In genomic region chr12:94872007-94872653, GRCh38 we compare ENCODE assay signal across 10 cellular contexts.
DNase-seq lines count a peak whose midpoint lies in the region; ATAC-seq, FAIRE-seq and TF ChIP-seq lines count a peak whose summit lies in the region.
"Had no signal": no experiment of that assay in that cellular context is flagged by ENCODE, and none has a peak within 500 bp of the region (broad histone marks: within the 10 kb centered on the region; RNA-seq: fewer than 3 reads in every experiment).

No MANE protein-coding gene starts in this region.

- RAD21 ChIA-PET in GM12878 (lab: Charles Lee; ENCODE audit: unreplicated experiment): interaction anchor here (1.0 to 7.2 kb wide), 14 partner anchors 18 to 250 kb away, joined by 3 to 205 read pairs (median 32); no protein-coding TSS in a partner anchor

- H3K27ac Mint-ChIP-seq in CD8-positive, alpha-beta T cell: no peak overlapping the region
- H3K27ac Mint-ChIP-seq in naive thymus-derived CD4-positive, alpha-beta T cell: no peak overlapping the region

- SMC1A ChIA-PET in GM12878 (lab: Charles Lee; ENCODE audit: uncharacterized antibody, unreplicated experiment): interaction anchor here (0.6 to 9.9 kb wide), 12 partner anchors 10 to 324 kb away, joined by 3 to 243 read pairs (median 28); no protein-coding TSS in a partner anchor

- H3K9me2 ChIP-seq in GM23248 (ENCODE audit: insufficient read depth): no peaks in the 10 kb centered on the region

- no peaks in the 10 kb centered on the region for H4K20me1 ChIP-seq in GM12878 (ENCODE audit: control insufficient read depth, insufficient read depth)
- H4K20me1 ChIP-seq in GM23248 (ENCODE audit: insufficient read depth): no peaks in the 10 kb centered on the region

- intact Hi-C loops in CD8-positive, alpha-beta T cell (cut with DNase I, micrococcal nuclease): loop anchor here in 1 of 2 experiments (10.0 kb wide), 1 partner anchor 737 kb away; no protein-coding TSS in a partner anchor
- intact Hi-C loops in GM12878 (cut with micrococcal nuclease; ENCODE audit: unreplicated experiment): loop anchor here (1.0 kb wide), 1 partner anchor 41 kb away; no protein-coding TSS in a partner anchor
- intact Hi-C loops in naive thymus-derived CD4-positive, alpha-beta T cell (cut with micrococcal nuclease): loop anchor here in 1 of 2 donors (10.0 kb wide), 1 partner anchor 113 kb away; no protein-coding TSS in a partner anchor
- intact Hi-C loops in tibial artery (cut with DNase I; ENCODE audit: low total_unique reads): no loop called here

- no peaks in the 10 kb centered on the region for H3K36me3 ChIP-seq in CD8-positive, alpha-beta T cell (ENCODE audit: insufficient read depth, low read length)
- no peaks in the 10 kb centered on the region for H3K36me3 ChIP-seq in HAP-1 (replicated peaks)
- peaks cover 0 to 2% of the 10 kb centered on the region in 2 experiments; a peak in 1 of 4 replicates for H3K36me3 ChIP-seq in GM12878 (ENCODE audit: control insufficient read depth in 2 of 2, insufficient read depth in 2 of 2, low read length in 1 of 2)
- no peaks in the 10 kb centered on the region for H3K36me3 ChIP-seq in naive thymus-derived CD4-positive, alpha-beta T cell (ENCODE audit: control insufficient read depth in 2 of 3, insufficient read depth in 3 of 3, low read length in 3 of 3)
- no peaks in the 10 kb centered on the region for H3K36me3 ChIP-seq in GM23248 (ENCODE audit: low read depth)
- H3K36me3 ChIP-seq in tibial artery: no peaks in the 10 kb centered on the region

- H2AFZ ChIP-seq in GM12878 (ENCODE audit: control insufficient read depth, low read depth, low read length) (no peak overlapping the region), GM23248 (no peak overlapping the region)

- peak overlapping the region; percentile 95 for H3K9ac ChIP-seq in GM12878 (ENCODE audit: control insufficient read depth, insufficient read depth, low read length)
- no peak overlapping the region for H3K9ac ChIP-seq in GM23248

- no peaks in the 10 kb centered on the region for H3K36me3 Mint-ChIP-seq in CD8-positive, alpha-beta T cell
- no peaks in the 10 kb centered on the region for H3K36me3 Mint-ChIP-seq in naive thymus-derived CD4-positive, alpha-beta T cell

- TF ChIP-seq POLR2A in GM12878 (IDR thresholded peaks at IDR 0.05; ENCODE audit: low read depth, low read length): no peak

- CTCF ChIA-PET in CD8-positive, alpha-beta T cell (lab: Charles Lee): interaction anchor here (0.5 to 0.6 kb wide), 2 partner anchors 151 to 1582 kb away, joined by 3 read pairs; no protein-coding TSS in a partner anchor
- CTCF ChIA-PET in GM12878 (lab: Yijun Ruan, JAX): interaction anchor here (1.3 to 8.6 kb wide), 9 partner anchors 19 to 161 kb away, joined by 3 to 133 read pairs (median 10); no protein-coding TSS in a partner anchor
- CTCF ChIA-PET in naive thymus-derived CD4-positive, alpha-beta T cell (lab: Charles Lee): no interaction called here

- peaks cover 64% of the 10 kb centered on the region for H3K27me3 Mint-ChIP-seq in CD8-positive, alpha-beta T cell (ENCODE audit: low read depth)
- H3K27me3 Mint-ChIP-seq in naive thymus-derived CD4-positive, alpha-beta T cell: peaks cover 57 to 70% (median 63%) of the 10 kb centered on the region in 5 donors

- no peaks in the 10 kb centered on the region for H3K9me3 ChIP-seq in CD8-positive, alpha-beta T cell (ENCODE audit: low read length)
- no peaks in the 10 kb centered on the region for H3K9me3 ChIP-seq in HAP-1
- H3K9me3 ChIP-seq in GM12878 (replicated peaks; ENCODE audit: control insufficient read depth, insufficient read depth, low read length): no peaks in the 10 kb centered on the region; the same call in 1 of the 3 replicates
- no peaks in the 10 kb centered on the region for H3K9me3 ChIP-seq in naive thymus-derived CD4-positive, alpha-beta T cell (ENCODE audit: control insufficient read depth in 2 of 3, low read length in 3 of 3)
- H3K9me3 ChIP-seq in GM23248 (ENCODE audit: low read depth): no peaks in the 10 kb centered on the region
- H3K9me3 ChIP-seq in tibial artery: no peaks in the 10 kb centered on the region

- TF ChIP-seq CTCF in CD8-positive, alpha-beta T cell (IDR thresholded peaks at IDR 0.05): no peak
- no peak for TF ChIP-seq CTCF in GM12878 (IDR thresholded peaks at IDR 0.05 in 2 of 3, conservative IDR thresholded peaks at IDR 0.05 in 1 of 3; ENCODE audit: control insufficient read depth in 2 of 3, extremely low read depth in 1 of 3, insufficient read depth in 1 of 3, low read depth in 3 of 3, low read length in 3 of 3)
- no peak for TF ChIP-seq CTCF in tibial artery (IDR thresholded peaks at IDR 0.05)

- peak overlapping the region; percentile 78 for H3K4me2 ChIP-seq in GM12878 (ENCODE audit: control insufficient read depth, insufficient read depth)
- no peak overlapping the region for H3K4me2 ChIP-seq in GM23248 (ENCODE audit: unreplicated experiment)

- peaks cover 9% of the 10 kb centered on the region for H3K4me1 ChIP-seq in CD8-positive, alpha-beta T cell (ENCODE audit: insufficient read depth, low read length)
- H3K4me1 ChIP-seq in HAP-1 (peaks cover 14% of the 10 kb centered on the region), GM12878 (ENCODE audit: control insufficient read depth, insufficient read depth, low read length) (peaks cover 16% of the 10 kb centered on the region), GM23248 (ENCODE audit: insufficient read depth) (no peaks in the 10 kb centered on the region), tibial artery (peaks cover 0 to 30% (median 16%) of the 10 kb centered on the region in 4 donors)
- no peaks in the 10 kb centered on the region for H3K4me1 ChIP-seq in naive thymus-derived CD4-positive, alpha-beta T cell (ENCODE audit: control insufficient read depth in 2 of 2, insufficient read depth in 2 of 2, low read length in 2 of 2)

- H3K4me3 ChIP-seq in CD8-positive, alpha-beta T cell (ENCODE audit: low read depth, low read length): no peak overlapping the region
- H3K4me3 ChIP-seq in HAP-1: peak overlapping the region; percentile 55
- H3K4me3 ChIP-seq in GM12878: peak overlapping the region; percentile 92
- H3K4me3 ChIP-seq in naive thymus-derived CD4-positive, alpha-beta T cell (ENCODE audit: low read length): no peak overlapping the region
- H3K4me3 ChIP-seq in GM23248: no peak overlapping the region
- no peak overlapping the region for H3K4me3 ChIP-seq in tibial artery

- in situ Hi-C loops in HAP-1 (cut with MboI; ENCODE audit: low sequenced_read_pairs): loop anchor here (10.0 kb wide), 2 partner anchors 97 to 327 kb away; no protein-coding TSS in a partner anchor
- in situ Hi-C loops in GM12878 (cut with MboI): loop anchor here (5.0 kb wide), 2 partner anchors 325 to 725 kb away; partner anchors contain the start of gene PLXNC1
- in situ Hi-C loops in GM23248 (cut with MboI): no loop called here

- TSS peak; percentile 62 for BruUV-seq in GM12878 (replicated peaks; lab: Mats Ljungman, UMichigan)

- POLR2A ChIA-PET in CD8-positive, alpha-beta T cell (lab: Charles Lee): no interaction called here
- POLR2A ChIA-PET in GM12878 (lab: Charles Lee): interaction anchor here (0.6 to 7.0 kb wide), 9 partner anchors 10 to 251 kb away, joined by 3 to 96 read pairs (median 4); no protein-coding TSS in a partner anchor
- POLR2A ChIA-PET in naive thymus-derived CD4-positive, alpha-beta T cell (lab: Charles Lee): no interaction called here

- H3F3A ChIP-seq in GM23248 (ENCODE audit: insufficient read depth): no peaks in the 10 kb centered on the region

- 50% methylated on average over 11 of the region's 11 CpGs for WGBS in GM12878 (ENCODE audit: insufficient coverage, insufficient replicate concordance, low lambda C conversion rate, missing lambda C conversion rate)
- WGBS in GM23248 (ENCODE audit: low coverage in 1 of 2, low lambda C conversion rate in 2 of 2, missing lambda C conversion rate in 2 of 2), 2 experiments: 75 to 80% methylated on average over 11 of the region's 11 CpGs

- TF ChIP-seq RAD21 in GM12878 (IDR thresholded peaks at IDR 0.05; ENCODE audit: insufficient read depth, low read depth, low read length): no peak

- no peak overlapping the region for H3K27ac ChIP-seq in CD8-positive, alpha-beta T cell (ENCODE audit: low read depth, low read length)
- peak overlapping the region; percentile 91 for H3K27ac ChIP-seq in GM12878 (ENCODE audit: control insufficient read depth, insufficient read depth)
- H3K27ac ChIP-seq in naive thymus-derived CD4-positive, alpha-beta T cell (ENCODE audit: low read depth, low read length): no peak overlapping the region
- H3K27ac ChIP-seq in GM23248: no peak overlapping the region
- no peak overlapping the region for H3K27ac ChIP-seq in tibial artery

- H3K9me3 Mint-ChIP-seq in CD8-positive, alpha-beta T cell: no peaks in the 10 kb centered on the region
- no peaks in the 10 kb centered on the region for H3K9me3 Mint-ChIP-seq in naive thymus-derived CD4-positive, alpha-beta T cell

- H3K79me2 ChIP-seq in GM12878 (ENCODE audit: control insufficient read depth, insufficient read depth, low read length) (peaks cover 78% of the 10 kb centered on the region), GM23248 (ENCODE audit: insufficient read depth) (no peaks in the 10 kb centered on the region)

- FAIRE-seq in GM12878 (lab: Jason Lieb, UNC): no peak
- FAIRE-seq: keratinocyte had no signal

- no peak for TF ChIP-seq EP300 in GM12878 (IDR thresholded peaks at IDR 0.05; ENCODE audit: borderline replicate concordance in 1 of 2, control insufficient read depth in 1 of 2, low read depth in 2 of 2, low read length in 2 of 2)

- H3K27me3 ChIP-seq in CD8-positive, alpha-beta T cell (ENCODE audit: insufficient read depth, low read length): peaks cover 16% of the 10 kb centered on the region
- no peaks in the 10 kb centered on the region for H3K27me3 ChIP-seq in HAP-1 (ENCODE audit: low read depth)
- no peaks in the 10 kb centered on the region for H3K27me3 ChIP-seq in GM12878 (replicated peaks in 1 of 2; ENCODE audit: control insufficient read depth in 2 of 2, insufficient read depth in 2 of 2, low read length in 1 of 2)
- H3K27me3 ChIP-seq in naive thymus-derived CD4-positive, alpha-beta T cell (ENCODE audit: control insufficient read depth in 2 of 2, insufficient read depth in 2 of 2, low read length in 2 of 2): peaks cover 0 to 9% of the 10 kb centered on the region in 2 donors
- H3K27me3 ChIP-seq in GM23248 (replicated peaks; ENCODE audit: insufficient read depth): peaks cover 56% of the 10 kb centered on the region
- H3K27me3 ChIP-seq in tibial artery: peaks cover 0 to 48% of the 10 kb centered on the region in 2 donors

- ATAC-seq in CD8-positive, alpha-beta T cell: no peak
- ATAC-seq in GM12878: peak; percentile 12
- no peak for ATAC-seq in naive thymus-derived CD4-positive, alpha-beta T cell

- peak overlapping the region; percentile 55 for H3K4me3 Mint-ChIP-seq in CD8-positive, alpha-beta T cell
- peak overlapping the region in 8 of 10 donors; percentile 16 to 72 (median 53) for H3K4me3 Mint-ChIP-seq in naive thymus-derived CD4-positive, alpha-beta T cell

- no peak for DNase-seq in CD8-positive, alpha-beta T cell
- DNase-seq in HAP-1 (ENCODE audit: low spot score in 2 of 2) (peak in 1 of 2 experiments; percentile 54), GM12878 (ENCODE audit: low read depth, low spot score) (no peak), GM23248 (no peak), tibial artery (no peak), SHP77 (lab: John Stamatoyannopoulos, UW) (no peak)
- DNase-seq in naive thymus-derived CD4-positive, alpha-beta T cell: no peak
- no peak for DNase-seq in stimulated activated CD4-positive, alpha-beta T cell treated with anti-CD3 and anti-CD28 coated beads, Interleukin-15, amount 100 ng/mL, for 24 hours
- DNase-seq: activated naive CD4-positive, alpha-beta T cell had no signal

- H3K4me1 Mint-ChIP-seq in CD8-positive, alpha-beta T cell (ENCODE audit: low read depth): peaks cover 23% of the 10 kb centered on the region
- peaks cover 0 to 24% (median 22%) of the 10 kb centered on the region in 7 donors for H3K4me1 Mint-ChIP-seq in naive thymus-derived CD4-positive, alpha-beta T cell

Comparison
In these comparisons a context has a peak if more than half of its experiments do, and no peak if none do; other contexts are left out.
1. H3K4me3 ChIP-seq: peak in HAP-1 (single experiment) and GM12878 (single experiment); none in CD8-positive, alpha-beta T cell (single experiment), naive thymus-derived CD4-positive, alpha-beta T cell (single experiment), GM23248 (single experiment) and tibial artery (0 of 2).